1 cellular context compared by ENCODE assay signal in the genomic region with DNA sequence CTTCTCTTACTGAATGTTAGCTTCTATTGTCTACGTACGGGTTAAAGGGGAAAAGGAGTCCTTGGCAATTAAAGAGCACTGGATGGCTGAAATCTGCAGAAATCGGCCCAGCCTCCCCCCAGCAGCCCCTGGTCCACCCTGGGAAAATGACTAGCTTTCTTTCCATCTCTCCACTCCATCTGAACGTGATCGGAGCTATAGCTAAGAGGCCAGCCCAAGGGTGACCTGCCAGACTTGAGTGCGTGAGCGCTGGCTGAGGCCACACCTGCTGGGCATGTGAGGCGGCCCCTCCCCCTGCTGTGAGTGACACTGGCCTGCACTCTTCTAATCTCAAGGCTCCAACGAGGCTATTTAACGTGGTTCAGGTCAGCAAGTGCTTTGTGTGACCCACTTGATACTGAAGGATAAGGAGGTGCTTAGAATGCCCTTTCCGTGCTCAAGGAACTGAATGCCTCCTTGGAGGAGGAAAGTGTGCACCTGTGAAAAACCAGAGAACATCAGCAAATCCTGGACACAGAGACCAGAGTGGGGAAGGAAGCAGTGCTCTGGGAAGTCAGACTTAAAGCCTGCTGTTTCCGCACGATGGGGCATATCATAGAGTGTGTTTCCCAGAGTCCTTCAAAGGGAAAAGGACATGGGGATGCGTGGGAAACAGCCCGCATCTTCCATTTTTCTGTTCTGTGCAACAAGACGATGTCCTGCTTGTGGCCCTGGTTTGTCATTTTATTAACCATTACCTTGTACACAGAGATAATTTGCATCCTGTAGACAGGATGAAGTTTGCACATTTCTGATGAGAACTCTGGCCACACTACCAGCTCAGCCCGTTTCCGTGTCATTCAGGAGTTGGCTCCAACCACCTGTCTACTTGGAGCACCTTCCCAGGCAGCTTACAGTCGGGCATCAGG.
A peak's percentile ranks its signal among the peaks of the same experiment; 100 is the strongest.
TF ChIP-seq lines count a peak whose summit lies in the region.

No MANE protein-coding gene starts in this region.

TF ChIP-seq in HepG2, 621 proteins besides CTCF, POLR2A, EP300 and RAD21:
- no peak for TF ChIP-seq MTA3 (CRISPR knock-in tag; IDR thresholded peaks at IDR 0.05)
- TF ChIP-seq EZH2 (conservative IDR thresholded peaks at IDR 0.05; ENCODE audit: low read depth, low read length), result 0 out of 2 replicates have a peak, but pooled peaks have one; percentile 20
